In the genomic region with DNA sequence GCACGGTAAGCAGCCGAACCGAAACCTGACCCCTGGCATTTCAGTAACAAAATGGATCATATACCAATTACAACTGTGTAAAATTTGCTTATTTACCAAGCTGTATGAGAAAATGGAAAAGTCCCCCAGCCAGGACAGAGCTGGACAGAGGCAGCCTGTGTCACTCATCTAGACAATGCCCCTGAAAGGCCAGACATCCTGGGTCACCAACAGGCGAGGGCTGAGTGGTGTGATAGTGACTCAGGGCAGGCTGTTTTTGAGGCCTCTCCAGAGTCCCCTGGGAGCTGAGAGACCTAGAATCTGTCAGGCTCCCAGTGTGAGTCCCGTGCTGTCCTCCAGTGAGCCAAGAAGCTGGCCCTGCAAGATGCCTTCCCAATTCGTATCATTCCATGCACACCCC, we compare ENCODE assay signal across 26 cellular contexts.
DNase-seq lines count a peak whose midpoint lies in the region; FAIRE-seq and TF ChIP-seq lines count a peak whose summit lies in the region.
"Had no signal": no experiment of that assay in that cellular context is flagged by ENCODE, and none has a peak within 500 bp of the region (broad histone marks: within the 10 kb centered on the region; RNA-seq: fewer than 3 reads in every experiment).

No MANE protein-coding gene starts in this region.

- no peak for DNase-seq in activated T-helper 1 cell treated with anti-CD3 and anti-CD28 coated beads, Interleukin-12 subunit alpha, Interleukin-12 subunit beta, Interleukin-2, Interleukin-4 antibody, amounts not matched to agents 30 ng/mL and 10 ng/mL and 1 ng/mL, durations not matched to agents 14 hours and 24 hours and 36 hours (ENCODE audit: low spot score)
- DNase-seq in coronary artery (ENCODE audit: low spot score) (peak; percentile 8), osteocyte (ENCODE audit: extremely low spot score, unreplicated experiment) (peak; percentile 56), type B pancreatic cell (ENCODE audit: extremely low spot score, unreplicated experiment) (peak; percentile 11), GM12891 (ENCODE audit: insufficient read length, low spot score) (no peak), COLO829 (ENCODE audit: low spot score) (no peak), AG08395 (ENCODE audit: low spot score) (no peak)
- no peak for DNase-seq in activated CD4-positive, alpha-beta T cell treated with anti-CD3 and anti-CD28 coated beads, Interleukin-2, amount 50 U/mL, for 4 hours
- DNase-seq: 8988T; ACHN; Calu3; CD4-positive, CD25-positive, alpha-beta regulatory T cell; CD8-positive, alpha-beta memory T cell; COR-L47; DMS53; DMS79 treated with DMSO at 0.1 percent for 48 hours; GF-D8; GOT3; HFFc6 had no signal

- no peaks in the 10 kb centered on the region for H3K36me3 Mint-ChIP-seq in activated T-helper 1 cell treated with anti-CD3 and anti-CD28 coated beads, Interleukin-12 subunit alpha, Interleukin-12 subunit beta, Interleukin-2, Interleukin-4 antibody, amounts not matched to agents 30 ng/mL and 10 ng/mL and 1 ng/mL, durations not matched to agents 14 hours and 24 hours and 36 hours (ENCODE audit: low read depth)
- H3K36me3 Mint-ChIP-seq in osteocyte (ENCODE audit: unreplicated experiment), result no peaks in the 10 kb centered on the region
- no peaks in the 10 kb centered on the region for H3K36me3 Mint-ChIP-seq in type B pancreatic cell
- H3K36me3 Mint-ChIP-seq: CD4-positive, CD25-positive, alpha-beta regulatory T cell had no signal

- no peak overlapping the region for H3K4me3 Mint-ChIP-seq in activated T-helper 1 cell treated with anti-CD3 and anti-CD28 coated beads, Interleukin-12 subunit alpha, Interleukin-12 subunit beta, Interleukin-2, Interleukin-4 antibody, amounts not matched to agents 30 ng/mL and 10 ng/mL and 1 ng/mL, durations not matched to agents 14 hours and 24 hours and 36 hours
- H3K4me3 Mint-ChIP-seq in osteocyte (ENCODE audit: unreplicated experiment) (no peak overlapping the region), type B pancreatic cell (no peak overlapping the region)
- H3K4me3 Mint-ChIP-seq: B cell; CD4-positive, CD25-positive, alpha-beta regulatory T cell; CD8-positive, alpha-beta memory T cell; HFFc6 had no signal

- no peak for FAIRE-seq in GM12891 (lab: Jason Lieb, UNC)
- FAIRE-seq: A549, GM12892, H54 had no signal

- TF ChIP-seq CTCF in coronary artery (IDR thresholded peaks at IDR 0.05) (no peak), osteocyte (IDR thresholded peaks at IDR 0.05) (no peak), type B pancreatic cell (conservative IDR thresholded peaks at IDR 0.05) (no peak)

- no peak overlapping the region for H3K4me3 ChIP-seq in coronary artery
- H3K4me3 ChIP-seq: A549, BLaER1, HAP-1 had no signal

- no peak overlapping the region for H3K27ac ChIP-seq in coronary artery
- H3K27ac ChIP-seq: A549, BLaER1, C4-2B had no signal

- intact Hi-C loops in activated T-helper 1 cell treated with anti-CD3 and anti-CD28 coated beads, Interleukin-12 subunit alpha, Interleukin-12 subunit beta, Interleukin-2, Interleukin-4 antibody, amounts not matched to agents 30 ng/mL and 10 ng/mL and 1 ng/mL, durations not matched to agents 14 hours and 24 hours and 36 hours (cut with micrococcal nuclease), result no loop called here

- peak overlapping the region; percentile 34 for H3K27ac Mint-ChIP-seq in activated T-helper 1 cell treated with anti-CD3 and anti-CD28 coated beads, Interleukin-12 subunit alpha, Interleukin-12 subunit beta, Interleukin-2, Interleukin-4 antibody, amounts not matched to agents 30 ng/mL and 10 ng/mL and 1 ng/mL, durations not matched to agents 14 hours and 24 hours and 36 hours
- H3K27ac Mint-ChIP-seq in osteocyte (ENCODE audit: unreplicated experiment), result no peak overlapping the region
- H3K27ac Mint-ChIP-seq in type B pancreatic cell, result no peak overlapping the region
- H3K27ac Mint-ChIP-seq: B cell; CD4-positive, CD25-positive, alpha-beta regulatory T cell; HFFc6 had no signal

- H3K27me3 Mint-ChIP-seq in activated T-helper 1 cell treated with anti-CD3 and anti-CD28 coated beads, Interleukin-12 subunit alpha, Interleukin-12 subunit beta, Interleukin-2, Interleukin-4 antibody, amounts not matched to agents 30 ng/mL and 10 ng/mL and 1 ng/mL, durations not matched to agents 14 hours and 24 hours and 36 hours (ENCODE audit: insufficient read depth), result no peaks in the 10 kb centered on the region
- H3K27me3 Mint-ChIP-seq in osteocyte (ENCODE audit: unreplicated experiment) (no peaks in the 10 kb centered on the region), type B pancreatic cell (no peaks in the 10 kb centered on the region)

- H3K4me1 Mint-ChIP-seq in activated T-helper 1 cell treated with anti-CD3 and anti-CD28 coated beads, Interleukin-12 subunit alpha, Interleukin-12 subunit beta, Interleukin-2, Interleukin-4 antibody, amounts not matched to agents 30 ng/mL and 10 ng/mL and 1 ng/mL, durations not matched to agents 14 hours and 24 hours and 36 hours (ENCODE audit: low read depth), result no peaks in the 10 kb centered on the region
- H3K4me1 Mint-ChIP-seq in osteocyte (ENCODE audit: unreplicated experiment) (no peaks in the 10 kb centered on the region), type B pancreatic cell (ENCODE audit: unreplicated experiment) (no peaks in the 10 kb centered on the region)
- H3K4me1 Mint-ChIP-seq: B cell; CD4-positive, CD25-positive, alpha-beta regulatory T cell; CD8-positive, alpha-beta memory T cell had no signal

- peaks cover 17% of the 10 kb centered on the region for H3K9me3 Mint-ChIP-seq in activated T-helper 1 cell treated with anti-CD3 and anti-CD28 coated beads, Interleukin-12 subunit alpha, Interleukin-12 subunit beta, Interleukin-2, Interleukin-4 antibody, amounts not matched to agents 30 ng/mL and 10 ng/mL and 1 ng/mL, durations not matched to agents 14 hours and 24 hours and 36 hours
- H3K9me3 Mint-ChIP-seq in osteocyte (ENCODE audit: unreplicated experiment) (peaks cover 35% of the 10 kb centered on the region), type B pancreatic cell (peaks cover 15% of the 10 kb centered on the region)

- no peak for TF ChIP-seq POLR2A in GM12891 (IDR thresholded peaks at IDR 0.05; ENCODE audit: low read depth, low read length)

TF ChIP-seq in GM12891, 5 proteins besides CTCF, POLR2A, EP300 and RAD21:
- TF ChIP-seq POU2F2 (IDR thresholded peaks at IDR 0.05; ENCODE audit: low read depth, low read length), result no peak
- TF ChIP-seq POLR2AphosphoS5 (IDR thresholded peaks at IDR 0.05; ENCODE audit: low read depth, low read length), result no peak
- TF ChIP-seq TAF1 (IDR thresholded peaks at IDR 0.05; ENCODE audit: low read depth, low read length), result no peak
- no peak for TF ChIP-seq SPI1 (IDR thresholded peaks at IDR 0.05; ENCODE audit: low read depth, low read length)
- TF ChIP-seq PAX5 (IDR thresholded peaks at IDR 0.05; ENCODE audit: insufficient read depth, low read length, severe bottlenecking), result no peak

Comparison
In these comparisons a context has a peak if more than half of its experiments do, and no peak if none do; other contexts are left out.
1. DNase-seq: peak in coronary artery (single experiment), osteocyte (single experiment) and type B pancreatic cell (single experiment); none in activated T-helper 1 cell treated with anti-CD3 and anti-CD28 coated beads, Interleukin-12 subunit alpha, Interleukin-12 subunit beta, Interleukin-2, Interleukin-4 antibody, amounts not matched to agents 30 ng/mL and 10 ng/mL and 1 ng/mL, durations not matched to agents 14 hours and 24 hours and 36 hours (single experiment), GM12891 (single experiment), COLO829 (single experiment), activated CD4-positive, alpha-beta T cell treated with anti-CD3 and anti-CD28 coated beads, Interleukin-2, amount 50 U/mL, for 4 hours (0 of 2) and AG08395 (single experiment).